ENCODE assay signal across 9 cellular contexts in genomic region chr4:73127839-73128448, GRCh38. TPM values are rescaled to one million over a fixed set of nuclear protein-coding genes. Genes with fewer than 3 reads are reported as not detected.
DNase-seq lines count a peak whose midpoint lies in the region; ATAC-seq, FAIRE-seq and TF ChIP-seq lines count a peak whose summit lies in the region.
"Had no signal": no experiment of that assay in that cellular context is flagged by ENCODE, and none has a peak within 500 bp of the region (broad histone marks: within the 10 kb centered on the region; RNA-seq: fewer than 3 reads in every experiment).

No MANE protein-coding gene starts in this region.

- no peaks in the 10 kb centered on the region for H3K9me1 ChIP-seq in keratinocyte (ENCODE audit: control insufficient read depth, extremely low read depth, insufficient read depth, low read length)

- H3K9me3 ChIP-seq in keratinocyte (ENCODE audit: control insufficient read depth, low read depth, low read length) (no peaks in the 10 kb centered on the region), SJCRH30 (replicated peaks) (no peaks in the 10 kb centered on the region)
- H3K9me3 ChIP-seq: Caco-2 had no signal

- H3K27me3 ChIP-seq in keratinocyte (ENCODE audit: control insufficient read depth, extremely low read depth, insufficient read depth, low read length) (no peaks in the 10 kb centered on the region), SJCRH30 (no peaks in the 10 kb centered on the region)

- no peak overlapping the region for H3K4me3 ChIP-seq in keratinocyte (ENCODE audit: control insufficient read depth in 2 of 3, extremely low read depth in 1 of 3, insufficient read depth in 2 of 3, low read depth in 1 of 3, low read length in 3 of 3)
- no peak overlapping the region for H3K4me3 ChIP-seq in SJCRH30

- no peaks in the 10 kb centered on the region for H4K20me1 ChIP-seq in keratinocyte (ENCODE audit: control insufficient read depth, extremely low read depth, insufficient read depth, low read length)

- no peak overlapping the region for H2AFZ ChIP-seq in keratinocyte (ENCODE audit: control insufficient read depth, low read length)

- no peak for DNase-seq in activated CD4-positive, CD25-positive, alpha-beta regulatory T cell (lab: John Stamatoyannopoulos, UW)
- DNase-seq in activated naive CD8-positive, alpha-beta T cell treated with anti-CD3 and anti-CD28 coated beads for 36 hours, result no peak
- no peak for DNase-seq in keratinocyte (ENCODE audit: low read depth, low spot score)
- no peak for DNase-seq in SJCRH30
- no peak for DNase-seq in GM19239 (ENCODE audit: insufficient read length, low spot score)
- DNase-seq in COLO668 (lab: John Stamatoyannopoulos, UW; ENCODE audit: unreplicated experiment), result no peak

- no peak overlapping the region for H3K4me3 Mint-ChIP-seq in activated naive CD8-positive, alpha-beta T cell treated with anti-CD3 and anti-CD28 coated beads for 36 hours

- no peak overlapping the region for H3K9ac ChIP-seq in keratinocyte (ENCODE audit: control insufficient read depth, extremely low read depth, insufficient read depth, low read length)

- H3K27ac Mint-ChIP-seq in activated naive CD8-positive, alpha-beta T cell treated with anti-CD3 and anti-CD28 coated beads for 36 hours, result peak overlapping the region; percentile 73

- TF ChIP-seq CTCF in keratinocyte (optimal IDR thresholded peaks at IDR 0.05 in 1 of 3, IDR thresholded peaks at IDR 0.05 in 1 of 3, conservative IDR thresholded peaks at IDR 0.05 in 1 of 3; ENCODE audit: extremely low read depth in 1 of 3, insufficient read depth in 2 of 3, low read length in 3 of 3), result peak; percentile 25 to 29 (median 29)

- H3K79me2 ChIP-seq in keratinocyte (ENCODE audit: control insufficient read depth, insufficient read depth, low read length), result peaks cover 3% of the 10 kb centered on the region

- FAIRE-seq in keratinocyte (lab: Jason Lieb, UNC), result peak; percentile 44
- FAIRE-seq in GM19239 (lab: Jason Lieb, UNC), result no peak

- peaks cover 13% of the 10 kb centered on the region for H3K4me1 Mint-ChIP-seq in activated naive CD8-positive, alpha-beta T cell treated with anti-CD3 and anti-CD28 coated beads for 36 hours

- H3K4me1 ChIP-seq in keratinocyte (ENCODE audit: control insufficient read depth, extremely low read depth, insufficient read depth, low read length) (no peaks in the 10 kb centered on the region), SJCRH30 (no peaks in the 10 kb centered on the region)
- H3K4me1 ChIP-seq: Caco-2 had no signal

- dilution Hi-C loops in keratinocyte (cut with MboI; ENCODE audit: extremely low pct_ligation_motif_present, low sequenced_read_pairs), result no loop called here

- H3K36me3 ChIP-seq in keratinocyte (ENCODE audit: control insufficient read depth in 2 of 2, extremely low read depth in 1 of 2, insufficient read depth in 2 of 2, low read length in 2 of 2) (peaks cover 10 to 11% of the 10 kb centered on the region in 2 experiments), SJCRH30 (peaks cover 86% of the 10 kb centered on the region)

- peak; percentile 66 to 71 for ATAC-seq in activated CD4-positive, CD25-positive, alpha-beta regulatory T cell treated with anti-CD3 and anti-CD28 coated beads, Interleukin-2, amount 50 U/mL, for 24 hours
- peak; percentile 77 for ATAC-seq in HG03354 (IDR thresholded peaks at IDR 0.05; ENCODE audit: poor library complexity, severe bottlenecking, unreplicated experiment)

- peaks cover 18% of the 10 kb centered on the region for H3K36me3 Mint-ChIP-seq in activated naive CD8-positive, alpha-beta T cell treated with anti-CD3 and anti-CD28 coated beads for 36 hours

- H3K27ac ChIP-seq in keratinocyte (ENCODE audit: control insufficient read depth, insufficient read depth, low read length), result no peak overlapping the region
- no peak overlapping the region for H3K27ac ChIP-seq in SJCRH30

- no peak overlapping the region for H3K4me2 ChIP-seq in keratinocyte (ENCODE audit: control insufficient read depth, extremely low read depth, insufficient read depth, low read depth, low read length)

- H3K9me3 Mint-ChIP-seq in activated naive CD8-positive, alpha-beta T cell treated with anti-CD3 and anti-CD28 coated beads for 36 hours, result no peaks in the 10 kb centered on the region

- H3K27me3 Mint-ChIP-seq in activated naive CD8-positive, alpha-beta T cell treated with anti-CD3 and anti-CD28 coated beads for 36 hours, result no peaks in the 10 kb centered on the region

RNA-seq across cellular contexts. Expression of gene COX18, which starts 58.4 kb away (rescaled TPM):
- total RNA-seq in activated naive CD8-positive, alpha-beta T cell treated with anti-CD3 and anti-CD28 coated beads for 36 hours, result 10 to 100 TPM; 22.7 to 24.5 TPM
- 9.5 to 14.4 TPM (median 11.4 TPM) in 3 replicates for polyA plus RNA-seq in keratinocyte
- polyA plus RNA-seq in keratinocyte (2011; ENCODE audit: low read depth), result 2.4 TPM
- polyA plus RNA-seq in keratinocyte (2011; cell fraction: cytosol; rRNA removed), result 9.5 and 13.9 TPM in 2 replicates
- polyA plus RNA-seq in keratinocyte (2011; cell fraction: nucleus; rRNA removed), result 8.4 TPM in 2 replicates
- polyA plus RNA-seq in keratinocyte (2012; ENCODE audit: low replicate concordance), result 7.4 and 8.8 TPM in 2 replicates
- 6.7 to 24.7 TPM (median 19.2 TPM) in 3 replicates for polyA minus RNA-seq in keratinocyte
- polyA minus RNA-seq in keratinocyte (2011; cell fraction: cytosol; rRNA and poly(A)+ RNA removed), result 17.6 TPM
- 6.3 and 10.9 TPM in 2 replicates for polyA minus RNA-seq in keratinocyte (2011; cell fraction: nucleus; rRNA and poly(A)+ RNA removed)
- total RNA-seq in SJCRH30 (2014; rRNA removed; shearing (Covaris generic)), result 25.8 and 28.4 TPM in 2 replicates
